ENCODE assay signal across 10 cellular contexts in the genomic region with DNA sequence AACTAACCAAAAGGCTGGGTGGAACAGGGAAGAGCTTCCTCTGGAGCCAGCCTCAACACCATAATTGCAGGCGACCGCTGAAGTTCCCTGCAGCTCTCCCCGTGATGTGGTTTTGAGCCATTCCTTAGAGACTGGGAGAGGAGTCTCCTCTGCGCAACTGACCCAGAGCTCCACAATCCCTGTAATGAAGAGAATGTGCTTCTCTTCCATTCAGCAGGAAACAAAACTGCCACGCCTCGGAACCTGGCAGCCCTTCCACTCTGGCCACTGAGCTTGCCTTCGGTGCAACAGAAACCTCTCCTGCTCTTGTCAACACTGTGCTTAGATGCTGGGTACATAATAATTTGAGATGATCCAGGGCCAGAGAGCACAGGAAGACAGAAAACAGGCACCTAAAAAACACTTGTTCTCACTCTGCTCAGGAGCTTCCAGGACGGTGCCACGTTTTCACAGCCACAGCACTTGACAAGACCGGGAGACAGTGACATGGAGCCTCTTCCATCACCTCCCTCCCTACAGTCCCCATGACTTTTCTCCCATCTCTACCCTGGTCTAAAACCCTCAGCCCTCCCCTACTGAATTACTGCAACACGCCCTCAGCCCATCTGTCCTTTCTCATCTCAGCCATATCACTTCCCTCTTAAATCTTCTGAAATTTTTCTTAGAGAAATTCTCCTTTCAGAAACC.
DNase-seq lines count a peak whose midpoint lies in the region; ATAC-seq, FAIRE-seq and TF ChIP-seq lines count a peak whose summit lies in the region.
"Had no signal": no experiment of that assay in that cellular context is flagged by ENCODE, and none has a peak within 500 bp of the region (broad histone marks: within the 10 kb centered on the region; RNA-seq: fewer than 3 reads in every experiment).

No MANE protein-coding gene starts in this region.

- no peaks in the 10 kb centered on the region for H3K27me3 ChIP-seq in endothelial cell of umbilical vein (ENCODE audit: control insufficient read depth in 2 of 2, insufficient read depth in 2 of 2, low read length in 2 of 2)
- H3K27me3 ChIP-seq in esophagus muscularis mucosa = no peaks in the 10 kb centered on the region

- H3K4me1 ChIP-seq in A549 (peaks cover 53% of the 10 kb centered on the region), endothelial cell of umbilical vein (ENCODE audit: control insufficient read depth, extremely low read depth, insufficient read depth, low read length) (peaks cover 10% of the 10 kb centered on the region), esophagus muscularis mucosa (peaks cover 0 to 10% (median 8%) of the 10 kb centered on the region in 4 donors)

- TF ChIP-seq CTCF in A549 (IDR thresholded peaks at IDR 0.05) (no peak), endothelial cell of umbilical vein (IDR thresholded peaks at IDR 0.05; ENCODE audit: extremely low read depth in 1 of 2, insufficient read depth in 1 of 2, low read depth in 1 of 2, low read length in 2 of 2) (no peak), esophagus muscularis mucosa (IDR thresholded peaks at IDR 0.05) (no peak)

- H4K20me1 ChIP-seq in endothelial cell of umbilical vein (replicated peaks; ENCODE audit: control insufficient read depth, extremely low read depth, insufficient read depth, low read length) = peaks cover 3% of the 10 kb centered on the region

- H2AFZ ChIP-seq in endothelial cell of umbilical vein (ENCODE audit: low read depth, low read length) = no peak overlapping the region

- ATAC-seq in A549 (peak in 1 of 2 experiments; percentile 22; a peak in 3 of 6 replicates), HG02763 (IDR thresholded peaks at IDR 0.05; ENCODE audit: unreplicated experiment) (no peak)
- ATAC-seq in stimulated activated naive CD8-positive, alpha-beta T cell treated with anti-CD3 and anti-CD28 coated beads, Interleukin-15, amount 100 ng/mL, for 72 hours = no peak
- ATAC-seq: activated CD4-positive, CD25-positive, alpha-beta regulatory T cell treated with anti-CD3 and anti-CD28 coated beads, Interleukin-2, amount 50 U/mL, for 24 hours had no signal

- peaks cover 96% of the 10 kb centered on the region for H3K79me2 ChIP-seq in endothelial cell of umbilical vein (ENCODE audit: control insufficient read depth, insufficient read depth, low read length)

- no peak for DNase-seq in A549 (ENCODE audit: low read depth in 1 of 2, low spot score in 1 of 2)
- DNase-seq in M059J (ENCODE audit: low read depth) = peak; percentile 85
- DNase-seq in endothelial cell of umbilical vein (ENCODE audit: low read depth, low spot score) = no peak
- DNase-seq in myocyte (ENCODE audit: low read depth) = peak; percentile 94
- DNase-seq in T-helper 2 cell treated with Interferon-gamma antibody and Interleukin-4, amounts not matched to agents 5 μg/mL and 100 μg/mL, for 36 hours (ENCODE audit: low spot score) = no peak
- DNase-seq in stimulated activated naive CD8-positive, alpha-beta T cell treated with anti-CD3 and anti-CD28 coated beads, Interleukin-15, amount 100 ng/mL, for 72 hours = no peak
- no peak for DNase-seq in esophagus muscularis mucosa (ENCODE audit: extremely low spot score)

- no peaks in the 10 kb centered on the region for H3K36me3 Mint-ChIP-seq in T-helper 2 cell treated with Interferon-gamma antibody and Interleukin-4, amounts not matched to agents 5 μg/mL and 100 μg/mL, for 36 hours (ENCODE audit: low read depth)

- no peak for FAIRE-seq in A549 (lab: Jason Lieb, UNC)
- peak; percentile 4 for FAIRE-seq in endothelial cell of umbilical vein (lab: Jason Lieb, UNC)
- FAIRE-seq: GM19239 had no signal

- H3K27ac Mint-ChIP-seq in T-helper 2 cell treated with Interferon-gamma antibody and Interleukin-4, amounts not matched to agents 5 μg/mL and 100 μg/mL, for 36 hours = no peak overlapping the region
- no peak overlapping the region for H3K27ac Mint-ChIP-seq in stimulated activated naive CD8-positive, alpha-beta T cell treated with anti-CD3 and anti-CD28 coated beads, Interleukin-15, amount 100 ng/mL, for 72 hours

- H3K27ac ChIP-seq in A549 (peak overlapping the region in 1 of 2 experiments; percentile 38; a peak in 2 of 6 replicates), endothelial cell of umbilical vein (ENCODE audit: insufficient read depth, low read depth, low read length) (no peak overlapping the region), esophagus muscularis mucosa (replicated peaks in 1 of 4) (no peak overlapping the region)

- TF ChIP-seq EP300 in A549 (IDR thresholded peaks at IDR 0.05) (no peak), esophagus muscularis mucosa (IDR thresholded peaks at IDR 0.05) (no peak)

- POLR2A ChIA-PET in A549 (lab: Yijun Ruan, JAX) = no interaction called here
- POLR2A ChIA-PET in endothelial cell of umbilical vein (lab: Charles Lee) = no interaction called here

- no peaks in the 10 kb centered on the region for H3K9me1 ChIP-seq in endothelial cell of umbilical vein (replicated peaks; ENCODE audit: control insufficient read depth, extremely low read depth, insufficient read depth, low read length)

- peaks cover 3% of the 10 kb centered on the region for H3K27me3 Mint-ChIP-seq in T-helper 2 cell treated with Interferon-gamma antibody and Interleukin-4, amounts not matched to agents 5 μg/mL and 100 μg/mL, for 36 hours (ENCODE audit: low read depth)
- no peaks in the 10 kb centered on the region for H3K27me3 Mint-ChIP-seq in stimulated activated naive CD8-positive, alpha-beta T cell treated with anti-CD3 and anti-CD28 coated beads, Interleukin-15, amount 100 ng/mL, for 72 hours

- TF ChIP-seq POLR2A in A549 (IDR thresholded peaks at IDR 0.05; ENCODE audit: low read length) (no peak), endothelial cell of umbilical vein (IDR thresholded peaks at IDR 0.05; ENCODE audit: low read depth, low read length) (no peak), esophagus muscularis mucosa (IDR thresholded peaks at IDR 0.05; ENCODE audit: low read depth) (no peak)

- H3K4me2 ChIP-seq in A549 (peak overlapping the region; percentile 37), endothelial cell of umbilical vein (ENCODE audit: insufficient read depth, low read length) (no peak overlapping the region)

- intact Hi-C loops in endothelial cell of umbilical vein (cut with micrococcal nuclease) = no loop called here
- intact Hi-C loops in esophagus muscularis mucosa (cut with DNase I) = no loop called here

- no peak for TF ChIP-seq RAD21 in A549 (conservative IDR thresholded peaks at IDR 0.05 in 1 of 2, IDR thresholded peaks at IDR 0.05 in 1 of 2)

- H3K9me3 ChIP-seq in A549 (no peaks in the 10 kb centered on the region), endothelial cell of umbilical vein (replicated peaks; ENCODE audit: control insufficient read depth, insufficient read depth, low read length) (no peaks in the 10 kb centered on the region), esophagus muscularis mucosa (no peaks in the 10 kb centered on the region)

- no peak overlapping the region for H3K9ac ChIP-seq in endothelial cell of umbilical vein (replicated peaks; ENCODE audit: extremely low read depth, insufficient read depth, low read length)

- no peak overlapping the region for H3K4me3 ChIP-seq in A549
- no peak overlapping the region for H3K4me3 ChIP-seq in endothelial cell of umbilical vein (replicated peaks in 1 of 3; ENCODE audit: insufficient read depth in 1 of 3, low read depth in 1 of 3, low read length in 3 of 3)
- H3K4me3 ChIP-seq in esophagus muscularis mucosa = no peak overlapping the region

- dilution Hi-C loops in endothelial cell of umbilical vein (cut with MboI; ENCODE audit: extremely low pct_ligation_motif_present, low sequenced_read_pairs) = no loop called here

- H3K36me3 ChIP-seq in endothelial cell of umbilical vein (ENCODE audit: control insufficient read depth in 2 of 2, extremely low read depth in 1 of 2, insufficient read depth in 2 of 2, low read length in 2 of 2) (peaks cover 2 to 5% of the 10 kb centered on the region in 2 experiments), esophagus muscularis mucosa (no peaks in the 10 kb centered on the region)

- CTCF ChIA-PET in A549 (lab: Yijun Ruan, JAX) (interaction anchor here (0.5 to 2.3 kb wide), 6 partner anchors 18 to 380 kb away, joined by 3 to 10 read pairs (median 5); no protein-coding TSS in a partner anchor), endothelial cell of umbilical vein (lab: Charles Lee) (interaction anchor here (0.7 to 1.5 kb wide), 8 partner anchors 8 to 380 kb away, joined by 3 to 7 read pairs (median 3); no protein-coding TSS in a partner anchor)

- no peaks in the 10 kb centered on the region for H3K4me1 Mint-ChIP-seq in T-helper 2 cell treated with Interferon-gamma antibody and Interleukin-4, amounts not matched to agents 5 μg/mL and 100 μg/mL, for 36 hours (ENCODE audit: low read depth)
- H3K4me1 Mint-ChIP-seq in stimulated activated naive CD8-positive, alpha-beta T cell treated with anti-CD3 and anti-CD28 coated beads, Interleukin-15, amount 100 ng/mL, for 72 hours = no peaks in the 10 kb centered on the region

- no peaks in the 10 kb centered on the region for H3K9me3 Mint-ChIP-seq in T-helper 2 cell treated with Interferon-gamma antibody and Interleukin-4, amounts not matched to agents 5 μg/mL and 100 μg/mL, for 36 hours
- no peaks in the 10 kb centered on the region for H3K9me3 Mint-ChIP-seq in stimulated activated naive CD8-positive, alpha-beta T cell treated with anti-CD3 and anti-CD28 coated beads, Interleukin-15, amount 100 ng/mL, for 72 hours

- no peak overlapping the region for H3K4me3 Mint-ChIP-seq in T-helper 2 cell treated with Interferon-gamma antibody and Interleukin-4, amounts not matched to agents 5 μg/mL and 100 μg/mL, for 36 hours
- no peak overlapping the region for H3K4me3 Mint-ChIP-seq in stimulated activated naive CD8-positive, alpha-beta T cell treated with anti-CD3 and anti-CD28 coated beads, Interleukin-15, amount 100 ng/mL, for 72 hours

- no TSS peak for BruUV-seq in endothelial cell of umbilical vein (replicated peaks; lab: Mats Ljungman, UMichigan)

- 80% methylated on average over 11 of the region's 11 CpGs for WGBS in A549 (ENCODE audit: missing lambda C conversion rate)
- WGBS in esophagus muscularis mucosa = 68% methylated on average over 10 of the region's 11 CpGs

TF ChIP-seq in A549, 52 proteins besides CTCF, POLR2A, EP300 and RAD21 (continues in another document):
- no peak for TF ChIP-seq FOXS1 (CRISPR knock-in tag; IDR thresholded peaks at IDR 0.05)
- TF ChIP-seq RCOR1 (IDR thresholded peaks at IDR 0.05; ENCODE audit: low read depth, low read length) = no peak
- TF ChIP-seq KDM1A (IDR thresholded peaks at IDR 0.05; ENCODE audit: low read depth) = no peak

TF ChIP-seq in endothelial cell of umbilical vein, 7 proteins besides CTCF, POLR2A, EP300 and RAD21 (continues in another document):
- no peak for TF ChIP-seq MYC (IDR thresholded peaks at IDR 0.05; ENCODE audit: low read depth, low read length)
- no peak for TF ChIP-seq EZH2 (IDR thresholded peaks at IDR 0.05; ENCODE audit: borderline replicate concordance, low read depth, low read length, severe bottlenecking)
- TF ChIP-seq GATA2 (IDR thresholded peaks at IDR 0.05; ENCODE audit: insufficient read depth, insufficient read length, low read depth, low read length) = no peak
- no peak for TF ChIP-seq JUN (IDR thresholded peaks at IDR 0.05; ENCODE audit: borderline replicate concordance, insufficient read depth, insufficient read length, low read depth)

Comparison
In these comparisons a context has a peak if more than half of its experiments do, and no peak if none do; other contexts are left out.
1. DNase-seq: peak in M059J (single experiment) and myocyte (single experiment); none in A549 (0 of 2), endothelial cell of umbilical vein (single experiment), T-helper 2 cell treated with Interferon-gamma antibody and Interleukin-4, amounts not matched to agents 5 μg/mL and 100 μg/mL, for 36 hours (single experiment), stimulated activated naive CD8-positive, alpha-beta T cell treated with anti-CD3 and anti-CD28 coated beads, Interleukin-15, amount 100 ng/mL, for 72 hours (0 of 2) and esophagus muscularis mucosa (single experiment).